Comparison of ENCODE assay signal across 8 cellular contexts in the genomic region with DNA sequence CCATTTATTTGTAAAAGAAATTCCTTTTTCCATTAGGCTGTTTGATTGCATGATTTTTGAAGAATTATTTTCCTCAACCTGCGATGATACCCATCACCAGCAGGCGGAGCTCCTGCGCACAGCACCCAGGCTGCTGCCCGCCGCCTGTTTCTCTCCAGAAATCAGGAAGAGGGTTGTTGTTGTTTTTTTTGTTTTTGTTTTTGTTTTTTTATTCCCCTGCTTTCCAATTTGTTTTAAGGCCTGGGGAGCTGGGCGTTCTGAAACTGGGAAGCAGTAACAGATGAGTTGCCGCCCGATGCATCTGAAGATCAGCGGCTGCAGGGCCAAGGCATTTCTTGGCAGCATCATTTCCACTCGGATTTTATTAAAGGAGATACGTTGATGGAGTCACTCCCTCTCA.
DNase-seq lines count a peak whose midpoint lies in the region; ATAC-seq and TF ChIP-seq lines count a peak whose summit lies in the region.

No MANE protein-coding gene starts in this region.

- TF ChIP-seq CTCF in GM13976 (IDR thresholded peaks at IDR 0.05; ENCODE audit: borderline replicate concordance, control extremely low read depth, extremely low read depth, insufficient read depth, missing control alignments), result peak; percentile 88
- peak; percentile 97 for TF ChIP-seq CTCF in fibroblast of the aortic adventitia (IDR thresholded peaks at IDR 0.05; ENCODE audit: insufficient read depth, low read length)
- TF ChIP-seq CTCF in parathyroid adenoma (IDR thresholded peaks at IDR 0.05), result peak; percentile 98

- H3K27ac ChIP-seq in parathyroid adenoma, result no peak overlapping the region

- H3K79me2 ChIP-seq in parathyroid adenoma, result peaks cover 3% of the 10 kb centered on the region

- H3K4me2 ChIP-seq in parathyroid adenoma (ENCODE audit: low read length), result peak overlapping the region; percentile 56

- no peaks in the 10 kb centered on the region for H3K36me3 ChIP-seq in parathyroid adenoma (ENCODE audit: control insufficient read depth, insufficient read depth, low read length)

- no peaks in the 10 kb centered on the region for H3K27me3 ChIP-seq in parathyroid adenoma (ENCODE audit: control insufficient read depth, insufficient read depth, low read length)

- H2AFZ ChIP-seq in parathyroid adenoma, result no peak overlapping the region

- peak; percentile 3 to 36 for DNase-seq in AML-193 (lab: John Stamatoyannopoulos, UW)
- DNase-seq in GM13976 (ENCODE audit: low spot score), result peak; percentile 78
- peak; percentile 27 for DNase-seq in NCI-H774 (lab: John Stamatoyannopoulos, UW)
- DNase-seq in activated T-cell treated with anti-CD3 and anti-CD28 coated beads for 48 hours (ENCODE audit: low read depth), result peak; percentile 29
- DNase-seq in fibroblast of the aortic adventitia (ENCODE audit: low read depth), result peak; percentile 57

- in situ Hi-C loops in GM13976 (cut with MboI; ENCODE audit: low sequenced_read_pairs, unreplicated experiment), result no loop called here

- no peaks in the 10 kb centered on the region for H3K9me3 ChIP-seq in parathyroid adenoma (ENCODE audit: control insufficient read depth, low read length)

- H3K4me1 ChIP-seq in parathyroid adenoma, result peaks cover 10% of the 10 kb centered on the region

- H3K4me3 ChIP-seq in fibroblast of the aortic adventitia (ENCODE audit: low read depth, low read length) (peak overlapping the region; percentile 49), parathyroid adenoma (ENCODE audit: low read depth, low read length) (no peak overlapping the region)

- no peak overlapping the region for H3K9ac ChIP-seq in parathyroid adenoma

- no peak for ATAC-seq in GM21737 (IDR thresholded peaks at IDR 0.05; ENCODE audit: unreplicated experiment)
- no peak for ATAC-seq in HG03521 (IDR thresholded peaks at IDR 0.05; ENCODE audit: unreplicated experiment)

Comparison
In these comparisons a context has a peak if more than half of its experiments do, and no peak if none do; other contexts are left out.
1. DNase-seq: peak in every context shown above with its lines; median percentile 78 in GM13976; 57 in fibroblast of the aortic adventitia; 29 in activated T-cell treated with anti-CD3 and anti-CD28 coated beads for 48 hours; 27 in NCI-H774; 20 in AML-193.